21 cellular contexts compared by ENCODE assay signal in the genomic region with DNA sequence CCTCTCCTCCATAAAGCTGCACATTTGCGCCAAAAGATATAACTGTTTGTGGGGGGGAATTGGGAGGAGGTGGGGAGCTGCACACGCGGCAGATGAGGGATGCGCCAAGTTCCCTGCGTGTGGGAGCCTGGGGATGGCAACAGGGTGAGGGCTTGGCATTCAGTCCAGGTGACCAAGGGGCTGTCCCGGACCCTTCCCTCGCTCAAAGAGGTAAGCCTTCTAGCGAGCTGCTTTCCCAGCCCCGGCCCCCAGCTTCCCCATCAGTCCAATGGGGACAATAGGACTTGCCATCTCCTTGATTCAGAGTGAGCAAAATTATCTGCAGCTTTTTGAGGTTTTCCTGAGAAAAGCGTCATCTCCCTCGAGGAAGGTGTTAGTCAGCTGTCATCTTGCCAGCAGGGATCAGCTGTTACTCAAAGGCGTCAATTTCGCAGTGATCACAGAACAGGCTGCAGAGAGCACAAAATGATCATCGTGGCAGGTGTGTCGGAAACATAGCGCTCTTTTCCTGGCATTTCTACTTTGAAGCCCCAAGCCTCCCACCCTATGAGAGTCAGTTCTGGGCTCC. TPM values are rescaled to one million over a fixed set of nuclear protein-coding genes. Genes with fewer than 3 reads are reported as not detected.
DNase-seq lines count a peak whose midpoint lies in the region; ATAC-seq, FAIRE-seq and TF ChIP-seq lines count a peak whose summit lies in the region.
"Had no signal": no experiment of that assay in that cellular context is flagged by ENCODE, and none has a peak within 500 bp of the region (broad histone marks: within the 10 kb centered on the region; RNA-seq: fewer than 3 reads in every experiment).

No MANE protein-coding gene starts in this region.

- H3K4me3 ChIP-seq in RWPE2 (ENCODE audit: severe bottlenecking) (no peak overlapping the region), kidney (ENCODE audit: low read length in 2 of 2) (no peak overlapping the region)
- H3K4me3 ChIP-seq: heart right ventricle, lung, PC-9, skin epidermis, testis had no signal

- H3K4me1 ChIP-seq in RWPE2 (ENCODE audit: insufficient read depth, poor library complexity, severe bottlenecking) (no peaks in the 10 kb centered on the region), kidney (ENCODE audit: control insufficient read depth in 1 of 2, insufficient read depth in 1 of 2, low read depth in 1 of 2, low read length in 2 of 2) (no peaks in the 10 kb centered on the region)
- H3K4me1 ChIP-seq: BE2C, testis had no signal

- no peak overlapping the region for H3K4me3 Mint-ChIP-seq in activated CD4-positive, alpha-beta T cell treated with anti-CD3 and anti-CD28 coated beads for 36 hours
- H3K4me3 Mint-ChIP-seq in CD4-positive, alpha-beta T cell: no peak overlapping the region
- H3K4me3 Mint-ChIP-seq in T-helper 2 cell treated with Interferon-gamma antibody and Interleukin-4, amounts not matched to agents 5 μg/mL and 100 μg/mL, for 36 hours: no peak overlapping the region
- H3K4me3 Mint-ChIP-seq: naive B cell had no signal

- no peak overlapping the region for H3K27ac ChIP-seq in CD4-positive, alpha-beta T cell (ENCODE audit: low read depth, low read length)
- no peak overlapping the region for H3K27ac ChIP-seq in RWPE2 (ENCODE audit: poor library complexity, severe bottlenecking)
- H3K27ac ChIP-seq in kidney (ENCODE audit: low read depth in 2 of 2, low read length in 2 of 2): no peak overlapping the region
- H3K27ac ChIP-seq: heart right ventricle, PC-9, skin epidermis, testis had no signal

- H3K4me1 Mint-ChIP-seq in activated CD4-positive, alpha-beta T cell treated with anti-CD3 and anti-CD28 coated beads for 36 hours: peaks cover 51% of the 10 kb centered on the region
- peaks cover 57% of the 10 kb centered on the region for H3K4me1 Mint-ChIP-seq in CD4-positive, alpha-beta T cell (ENCODE audit: low read depth)
- peaks cover 15% of the 10 kb centered on the region for H3K4me1 Mint-ChIP-seq in T-helper 2 cell treated with Interferon-gamma antibody and Interleukin-4, amounts not matched to agents 5 μg/mL and 100 μg/mL, for 36 hours (ENCODE audit: low read depth)

- peak; percentile 51 for ATAC-seq in activated CD4-positive, alpha-beta T cell treated with anti-CD3 and anti-CD28 coated beads for 36 hours
- no peak for ATAC-seq in CD4-positive, alpha-beta T cell (ENCODE audit: poor library complexity)
- peak; percentile 40; the same call in 2 of the 3 replicates for ATAC-seq in RWPE2 (ENCODE audit: low read depth)
- ATAC-seq in GM18867 (IDR thresholded peaks at IDR 0.05; ENCODE audit: unreplicated experiment): no peak
- ATAC-seq in GM21528 (IDR thresholded peaks at IDR 0.05; ENCODE audit: low FRiP score, unreplicated experiment): no peak
- ATAC-seq: SK-N-SH treated with all-trans-retinoic acid at 6 μM for 48 hours had no signal

- TF ChIP-seq CTCF in CD4-positive, alpha-beta T cell (IDR thresholded peaks at IDR 0.05): no peak
- TF ChIP-seq CTCF in RWPE2 (IDR thresholded peaks at IDR 0.05; ENCODE audit: poor library complexity, severe bottlenecking): no peak
- no peak for TF ChIP-seq CTCF in kidney (IDR thresholded peaks at IDR 0.05; ENCODE audit: borderline replicate concordance, extremely low read depth, insufficient read depth)

- POLR2A ChIA-PET in activated CD4-positive, alpha-beta T cell treated with anti-CD3 and anti-CD28 coated beads for 36 hours (lab: Charles Lee): interaction anchor here (0.7 kb wide), 1 partner anchor 9 kb away, joined by 4 read pairs; no protein-coding TSS in a partner anchor
- POLR2A ChIA-PET in CD4-positive, alpha-beta T cell (lab: Charles Lee): interaction anchor here (0.7 kb wide), 1 partner anchor 20 kb away, joined by 3 read pairs; no protein-coding TSS in a partner anchor

- H3K36me3 ChIP-seq in RWPE2 (ENCODE audit: low read depth): no peaks in the 10 kb centered on the region
- H3K36me3 ChIP-seq in kidney (ENCODE audit: control insufficient read depth in 1 of 2, insufficient read depth in 2 of 2, low read length in 2 of 2): no peaks in the 10 kb centered on the region
- H3K36me3 ChIP-seq: BE2C, heart right ventricle had no signal

- DNase-seq in activated CD4-positive, alpha-beta T cell treated with anti-CD3 and anti-CD28 coated beads for 36 hours: peak; percentile 61
- no peak for DNase-seq in activated CD4-positive, alpha-beta T cell treated with anti-CD3 and anti-CD28 coated beads, Interleukin-2, amount 50 U/mL, for 1 hour
- DNase-seq in CD4-positive, alpha-beta T cell: no peak
- DNase-seq in RWPE2 (ENCODE audit: low spot score): peak; percentile 76
- peak; percentile 67 for DNase-seq in kidney
- DNase-seq in T-helper 2 cell treated with Interferon-gamma antibody and Interleukin-4, amounts not matched to agents 5 μg/mL and 100 μg/mL, for 36 hours (ENCODE audit: low spot score): no peak
- DNase-seq: 8988T; activated CD4-positive, alpha-beta T cell treated with anti-CD3 and anti-CD28 coated beads, Interleukin-2, amount 50 U/mL, for 4 hours; activated effector memory CD4-positive, alpha-beta T cell treated with anti-CD3 and anti-CD28 coated beads, Interleukin-2, amount 50 U/mL, for 16 hours; BE2C; heart right ventricle; naive B cell; NCI-H1436; PC-9; testis had no signal

- no peaks in the 10 kb centered on the region for H3K9me3 Mint-ChIP-seq in activated CD4-positive, alpha-beta T cell treated with anti-CD3 and anti-CD28 coated beads for 36 hours (ENCODE audit: low read depth)
- H3K9me3 Mint-ChIP-seq in CD4-positive, alpha-beta T cell: no peaks in the 10 kb centered on the region
- peaks cover 8% of the 10 kb centered on the region for H3K9me3 Mint-ChIP-seq in T-helper 2 cell treated with Interferon-gamma antibody and Interleukin-4, amounts not matched to agents 5 μg/mL and 100 μg/mL, for 36 hours

- no peak overlapping the region for H3K27ac Mint-ChIP-seq in activated CD4-positive, alpha-beta T cell treated with anti-CD3 and anti-CD28 coated beads for 36 hours
- peak overlapping the region; percentile 69 for H3K27ac Mint-ChIP-seq in CD4-positive, alpha-beta T cell
- no peak overlapping the region for H3K27ac Mint-ChIP-seq in T-helper 2 cell treated with Interferon-gamma antibody and Interleukin-4, amounts not matched to agents 5 μg/mL and 100 μg/mL, for 36 hours

- FAIRE-seq in kidney (lab: Jason Lieb, UNC): no peak

- CTCF ChIA-PET in activated CD4-positive, alpha-beta T cell treated with anti-CD3 and anti-CD28 coated beads for 36 hours (lab: Charles Lee): interaction anchor here (0.8 kb wide), 1 partner anchor 15 kb away, joined by 3 read pairs; no protein-coding TSS in a partner anchor
- CTCF ChIA-PET in CD4-positive, alpha-beta T cell (lab: Charles Lee): interaction anchor here (0.7 to 1.6 kb wide), 2 partner anchors 97 to 1502 kb away, joined by 3 to 5 read pairs; no protein-coding TSS in a partner anchor

- H3K36me3 Mint-ChIP-seq in activated CD4-positive, alpha-beta T cell treated with anti-CD3 and anti-CD28 coated beads for 36 hours (ENCODE audit: low read depth): peaks cover 19% of the 10 kb centered on the region
- H3K36me3 Mint-ChIP-seq in CD4-positive, alpha-beta T cell (ENCODE audit: low read depth): peaks cover 66% of the 10 kb centered on the region
- peaks cover 21% of the 10 kb centered on the region for H3K36me3 Mint-ChIP-seq in T-helper 2 cell treated with Interferon-gamma antibody and Interleukin-4, amounts not matched to agents 5 μg/mL and 100 μg/mL, for 36 hours (ENCODE audit: low read depth)

- H3K27me3 Mint-ChIP-seq in activated CD4-positive, alpha-beta T cell treated with anti-CD3 and anti-CD28 coated beads for 36 hours: no peaks in the 10 kb centered on the region
- H3K27me3 Mint-ChIP-seq in CD4-positive, alpha-beta T cell: no peaks in the 10 kb centered on the region
- H3K27me3 Mint-ChIP-seq in T-helper 2 cell treated with Interferon-gamma antibody and Interleukin-4, amounts not matched to agents 5 μg/mL and 100 μg/mL, for 36 hours (ENCODE audit: low read depth): no peaks in the 10 kb centered on the region
- H3K27me3 Mint-ChIP-seq: naive B cell had no signal

- no peaks in the 10 kb centered on the region for H3K9me3 ChIP-seq in CD4-positive, alpha-beta T cell (ENCODE audit: control insufficient read depth, low read length)
- H3K9me3 ChIP-seq in RWPE2 (ENCODE audit: severe bottlenecking) (no peaks in the 10 kb centered on the region), kidney (ENCODE audit: control insufficient read depth in 1 of 2, low read length in 2 of 2) (no peaks in the 10 kb centered on the region)
- H3K9me3 ChIP-seq: BE2C, testis had no signal

- no peaks in the 10 kb centered on the region for H3K27me3 ChIP-seq in CD4-positive, alpha-beta T cell (ENCODE audit: control insufficient read depth, insufficient read depth, low read length)
- peaks cover 25% of the 10 kb centered on the region for H3K27me3 ChIP-seq in RWPE2 (ENCODE audit: insufficient read depth, poor library complexity, severe bottlenecking)
- H3K27me3 ChIP-seq: BE2C, testis had no signal

- intact Hi-C loops in activated CD4-positive, alpha-beta T cell treated with anti-CD3 and anti-CD28 coated beads for 36 hours (cut with DNase I, micrococcal nuclease): no loop called here
- intact Hi-C loops in CD4-positive, alpha-beta T cell (cut with DNase I, micrococcal nuclease): loop anchor here (5.0 kb wide), 2 partner anchors 38 to 58 kb away; no protein-coding TSS in a partner anchor
- intact Hi-C loops in kidney (cut with DNase I): no loop called here

- H3K9ac ChIP-seq in kidney (ENCODE audit: low read length in 2 of 2): no peak overlapping the region

RNA-seq across cellular contexts. Expression of gene ZNF831, which starts 21.3 kb away (rescaled TPM):
- total RNA-seq in activated CD4-positive, alpha-beta T cell treated with anti-CD3 and anti-CD28 coated beads for 36 hours: 1 to 10 TPM; 7.0 to 8.6 TPM
- total RNA-seq in CD4-positive, alpha-beta T cell: 10 to 100 TPM; 24.9 to 25.9 TPM
- 1.9 TPM for total RNA-seq in kidney
- polyA plus RNA-seq in kidney (ENCODE audit: insufficient read depth, low read depth, low replicate concordance): 0.04 TPM
- total RNA-seq: cerebellum, PC-9 had no signal

Comparison
In these comparisons a context has a peak if more than half of its experiments do, and no peak if none do; other contexts are left out.
1. DNase-seq: peak in activated CD4-positive, alpha-beta T cell treated with anti-CD3 and anti-CD28 coated beads for 36 hours (single experiment), RWPE2 (single experiment) and kidney (single experiment); none in activated CD4-positive, alpha-beta T cell treated with anti-CD3 and anti-CD28 coated beads, Interleukin-2, amount 50 U/mL, for 1 hour (single experiment), CD4-positive, alpha-beta T cell (0 of 10) and T-helper 2 cell treated with Interferon-gamma antibody and Interleukin-4, amounts not matched to agents 5 μg/mL and 100 μg/mL, for 36 hours (single experiment).
2. ATAC-seq: peak in activated CD4-positive, alpha-beta T cell treated with anti-CD3 and anti-CD28 coated beads for 36 hours (single experiment) and RWPE2 (single experiment); none in CD4-positive, alpha-beta T cell (single experiment), GM18867 (single experiment) and GM21528 (single experiment).
3. intact Hi-C loops: an anchor here in CD4-positive, alpha-beta T cell (5.0 kb wide); none called in activated CD4-positive, alpha-beta T cell treated with anti-CD3 and anti-CD28 coated beads for 36 hours and kidney.